ENCODE assay signal across 13 cellular contexts in genomic region chr16:85924675-85925074, GRCh38. TPM values are rescaled to one million over a fixed set of nuclear protein-coding genes. Genes with fewer than 3 reads are reported as not detected.
DNase-seq lines count a peak whose midpoint lies in the region; ATAC-seq and TF ChIP-seq lines count a peak whose summit lies in the region.
"Had no signal": no experiment of that assay in that cellular context is flagged by ENCODE, and none has a peak within 500 bp of the region (broad histone marks: within the 10 kb centered on the region; RNA-seq: fewer than 3 reads in every experiment).

No MANE protein-coding gene starts in this region.

- H3K27ac Mint-ChIP-seq in activated T-helper 17 cell treated with anti-CD3 and anti-CD28 coated beads, Interleukin-2, amount 50 U/mL, for 72 hours = no peak overlapping the region
- H3K27ac Mint-ChIP-seq in type B pancreatic cell (peak overlapping the region; percentile 40), WTC11 (no peak overlapping the region)
- H3K27ac Mint-ChIP-seq: activated T-cell treated with anti-CD3 and anti-CD28 coated beads, Interleukin-2, amount 50 U/mL, for 72 hours had no signal

- peak; percentile 32 to 36 for DNase-seq in stimulated activated CD8-positive, alpha-beta memory T cell treated with anti-CD3 and anti-CD28 coated beads, Interleukin-7, amount 100 ng/mL, for 4 hours (ENCODE audit: low read depth in 2 of 2)
- no peak for DNase-seq in stimulated activated CD8-positive, alpha-beta memory T cell treated with anti-CD3 and anti-CD28 coated beads, Interleukin-4, amount 100 ng/mL, for 48 hours
- DNase-seq in kidney glomerular epithelial cell (lab: John Stamatoyannopoulos, UW) (peak; percentile 37), type B pancreatic cell (ENCODE audit: extremely low spot score, unreplicated experiment) (no peak), left ventricle myocardium superior (no peak), WTC11 (ENCODE audit: low spot score) (no peak)
- DNase-seq: activated T-cell treated with anti-CD3 and anti-CD28 coated beads, Interleukin-2, amount 50 U/mL, for 72 hours; C1 segment of cervical spinal cord; H9; NCI-H69; T-helper 1 cell had no signal

- CTCF ChIA-PET in WTC11 (lab: Charles Lee) = no interaction called here

- H3K9me3 Mint-ChIP-seq in activated T-helper 17 cell treated with anti-CD3 and anti-CD28 coated beads, Interleukin-2, amount 50 U/mL, for 72 hours = no peaks in the 10 kb centered on the region
- H3K9me3 Mint-ChIP-seq in type B pancreatic cell = no peaks in the 10 kb centered on the region
- no peaks in the 10 kb centered on the region for H3K9me3 Mint-ChIP-seq in WTC11
- H3K9me3 Mint-ChIP-seq: activated T-cell treated with anti-CD3 and anti-CD28 coated beads, Interleukin-2, amount 50 U/mL, for 72 hours; H9 had no signal

- no peak for TF ChIP-seq CTCF in type B pancreatic cell (conservative IDR thresholded peaks at IDR 0.05)
- TF ChIP-seq CTCF in WTC11 (IDR thresholded peaks at IDR 0.05) = no peak

- ATAC-seq in activated T-helper 17 cell treated with anti-CD3 and anti-CD28 coated beads, Interleukin-2, amount 50 U/mL, for 72 hours (replicated peaks) = peak; percentile 70
- ATAC-seq in left ventricle myocardium superior (no peak), WTC11 (no peak), GM18907 (IDR thresholded peaks at IDR 0.05; ENCODE audit: unreplicated experiment) (no peak)

- peaks cover 12% of the 10 kb centered on the region for H3K27me3 Mint-ChIP-seq in activated T-helper 17 cell treated with anti-CD3 and anti-CD28 coated beads, Interleukin-2, amount 50 U/mL, for 72 hours
- H3K27me3 Mint-ChIP-seq in type B pancreatic cell (peaks cover 43% of the 10 kb centered on the region), WTC11 (ENCODE audit: low read depth) (no peaks in the 10 kb centered on the region)

- intact Hi-C loops in left ventricle myocardium superior (cut with micrococcal nuclease) = no loop called here

- H3K4me3 Mint-ChIP-seq in activated T-helper 17 cell treated with anti-CD3 and anti-CD28 coated beads, Interleukin-2, amount 50 U/mL, for 72 hours = no peak overlapping the region
- peak overlapping the region; percentile 1 for H3K4me3 Mint-ChIP-seq in type B pancreatic cell
- H3K4me3 Mint-ChIP-seq in WTC11 = no peak overlapping the region
- H3K4me3 Mint-ChIP-seq: activated T-cell treated with anti-CD3 and anti-CD28 coated beads, Interleukin-2, amount 50 U/mL, for 72 hours; H9 had no signal

- POLR2A ChIA-PET in WTC11 (lab: Charles Lee) = no interaction called here

- no peaks in the 10 kb centered on the region for H3K4me1 Mint-ChIP-seq in activated T-helper 17 cell treated with anti-CD3 and anti-CD28 coated beads, Interleukin-2, amount 50 U/mL, for 72 hours
- H3K4me1 Mint-ChIP-seq in type B pancreatic cell (ENCODE audit: unreplicated experiment) = peaks cover 14% of the 10 kb centered on the region
- H3K4me1 Mint-ChIP-seq in WTC11 = peaks cover 9% of the 10 kb centered on the region

- H3K36me3 Mint-ChIP-seq in activated T-helper 17 cell treated with anti-CD3 and anti-CD28 coated beads, Interleukin-2, amount 50 U/mL, for 72 hours (ENCODE audit: low read depth) = peaks cover 23% of the 10 kb centered on the region
- H3K36me3 Mint-ChIP-seq in type B pancreatic cell = peaks cover 3% of the 10 kb centered on the region
- no peaks in the 10 kb centered on the region for H3K36me3 Mint-ChIP-seq in WTC11

TF ChIP-seq in WTC11, 78 proteins besides CTCF, POLR2A, EP300 and RAD21 (continues in another document):
- TF ChIP-seq, protein P1, sequence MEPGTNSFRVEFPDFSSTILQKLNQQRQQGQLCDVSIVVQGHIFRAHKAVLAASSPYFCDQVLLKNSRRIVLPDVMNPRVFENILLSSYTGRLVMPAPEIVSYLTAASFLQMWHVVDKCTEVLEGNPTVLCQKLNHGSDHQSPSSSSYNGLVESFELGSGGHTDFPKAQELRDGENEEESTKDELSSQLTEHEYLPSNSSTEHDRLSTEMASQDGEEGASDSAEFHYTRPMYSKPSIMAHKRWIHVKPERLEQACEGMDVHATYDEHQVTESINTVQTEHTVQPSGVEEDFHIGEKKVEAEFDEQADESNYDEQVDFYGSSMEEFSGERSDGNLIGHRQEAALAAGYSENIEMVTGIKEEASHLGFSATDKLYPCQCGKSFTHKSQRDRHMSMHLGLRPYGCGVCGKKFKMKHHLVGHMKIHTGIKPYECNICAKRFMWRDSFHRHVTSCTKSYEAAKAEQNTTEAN (CRISPR knock-in tag; IDR thresholded peaks at IDR 0.05) = no peak
- TF ChIP-seq ZNF396 (CRISPR knock-in tag; IDR thresholded peaks at IDR 0.05; ENCODE audit: borderline replicate concordance) (no peak), E2F4 (CRISPR knock-in tag; IDR thresholded peaks at IDR 0.05; ENCODE audit: borderline replicate concordance, low read depth) (no peak), RELA (CRISPR knock-in tag; IDR thresholded peaks at IDR 0.05; ENCODE audit: borderline replicate concordance) (no peak), OVOL2 (CRISPR knock-in tag; IDR thresholded peaks at IDR 0.05; ENCODE audit: borderline replicate concordance) (no peak), CREM (CRISPR knock-in tag; IDR thresholded peaks at IDR 0.05) (no peak), SOX15 (CRISPR knock-in tag; IDR thresholded peaks at IDR 0.05) (no peak), ZNF219 (CRISPR knock-in tag; IDR thresholded peaks at IDR 0.05; ENCODE audit: borderline replicate concordance) (no peak), ETV6 (CRISPR knock-in tag; IDR thresholded peaks at IDR 0.05) (no peak), ATF3 (CRISPR knock-in tag; conservative IDR thresholded peaks at IDR 0.05) (no peak)
- TF ChIP-seq, protein P2, sequence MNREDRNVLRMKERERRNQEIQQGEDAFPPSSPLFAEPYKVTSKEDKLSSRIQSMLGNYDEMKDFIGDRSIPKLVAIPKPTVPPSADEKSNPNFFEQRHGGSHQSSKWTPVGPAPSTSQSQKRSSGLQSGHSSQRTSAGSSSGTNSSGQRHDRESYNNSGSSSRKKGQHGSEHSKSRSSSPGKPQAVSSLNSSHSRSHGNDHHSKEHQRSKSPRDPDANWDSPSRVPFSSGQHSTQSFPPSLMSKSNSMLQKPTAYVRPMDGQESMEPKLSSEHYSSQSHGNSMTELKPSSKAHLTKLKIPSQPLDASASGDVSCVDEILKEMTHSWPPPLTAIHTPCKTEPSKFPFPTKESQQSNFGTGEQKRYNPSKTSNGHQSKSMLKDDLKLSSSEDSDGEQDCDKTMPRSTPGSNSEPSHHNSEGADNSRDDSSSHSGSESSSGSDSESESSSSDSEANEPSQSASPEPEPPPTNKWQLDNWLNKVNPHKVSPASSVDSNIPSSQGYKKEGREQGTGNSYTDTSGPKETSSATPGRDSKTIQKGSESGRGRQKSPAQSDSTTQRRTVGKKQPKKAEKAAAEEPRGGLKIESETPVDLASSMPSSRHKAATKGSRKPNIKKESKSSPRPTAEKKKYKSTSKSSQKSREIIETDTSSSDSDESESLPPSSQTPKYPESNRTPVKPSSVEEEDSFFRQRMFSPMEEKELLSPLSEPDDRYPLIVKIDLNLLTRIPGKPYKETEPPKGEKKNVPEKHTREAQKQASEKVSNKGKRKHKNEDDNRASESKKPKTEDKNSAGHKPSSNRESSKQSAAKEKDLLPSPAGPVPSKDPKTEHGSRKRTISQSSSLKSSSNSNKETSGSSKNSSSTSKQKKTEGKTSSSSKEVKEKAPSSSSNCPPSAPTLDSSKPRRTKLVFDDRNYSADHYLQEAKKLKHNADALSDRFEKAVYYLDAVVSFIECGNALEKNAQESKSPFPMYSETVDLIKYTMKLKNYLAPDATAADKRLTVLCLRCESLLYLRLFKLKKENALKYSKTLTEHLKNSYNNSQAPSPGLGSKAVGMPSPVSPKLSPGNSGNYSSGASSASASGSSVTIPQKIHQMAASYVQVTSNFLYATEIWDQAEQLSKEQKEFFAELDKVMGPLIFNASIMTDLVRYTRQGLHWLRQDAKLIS (CRISPR knock-in tag; IDR thresholded peaks at IDR 0.05; ENCODE audit: borderline replicate concordance) = no peak

RNA-seq across cellular contexts. Expression of gene IRF8, which starts 25.7 kb away (rescaled TPM):
- 10 to 100 TPM in 1 of 2 donors, 1 to 10 TPM in 1; 6.3 to 12.1 TPM for total RNA-seq in activated T-helper 17 cell treated with anti-CD3 and anti-CD28 coated beads, Interleukin-2, amount 50 U/mL, for 72 hours
- 12.6 and 21.0 TPM in 2 replicates for total RNA-seq in type B pancreatic cell (ENCODE audit: low replicate concordance)
- total RNA-seq in left ventricle myocardium superior = 3.5 TPM
- total RNA-seq in WTC11 (2021) = 1.1 to 1.7 TPM (median 1.3 TPM) in 3 replicates

Comparison
In these comparisons a context has a peak if more than half of its experiments do, and no peak if none do; other contexts are left out.
1. DNase-seq: peak in stimulated activated CD8-positive, alpha-beta memory T cell treated with anti-CD3 and anti-CD28 coated beads, Interleukin-7, amount 100 ng/mL, for 4 hours (2 of 2) and kidney glomerular epithelial cell (single experiment); none in stimulated activated CD8-positive, alpha-beta memory T cell treated with anti-CD3 and anti-CD28 coated beads, Interleukin-4, amount 100 ng/mL, for 48 hours (single experiment), type B pancreatic cell (single experiment), left ventricle myocardium superior (single experiment) and WTC11 (single experiment).